ENCODE assay signal across 9 cellular contexts in genomic region chr6:34982424-34982852, GRCh38.
DNase-seq lines count a peak whose midpoint lies in the region; ATAC-seq and TF ChIP-seq lines count a peak whose summit lies in the region.
"Had no signal": no experiment of that assay in that cellular context is flagged by ENCODE, and none has a peak within 500 bp of the region (broad histone marks: within the 10 kb centered on the region; RNA-seq: fewer than 3 reads in every experiment).

No MANE protein-coding gene starts in this region.

- no peaks in the 10 kb centered on the region for H3K27me3 ChIP-seq in Loucy (ENCODE audit: insufficient read depth, low read length, poor library complexity, severe bottlenecking)

- H3K4me3 ChIP-seq in Loucy (ENCODE audit: low read length, poor library complexity, severe bottlenecking), result no peak overlapping the region

- no peak overlapping the region for H3K4me2 ChIP-seq in Loucy (ENCODE audit: low read depth, low read length, poor library complexity, severe bottlenecking)

- peak; percentile 28 for DNase-seq in EL
- DNase-seq in chondrocyte (ENCODE audit: low spot score), result no peak
- no peak for DNase-seq in neural crest cell (ENCODE audit: low read depth, low spot score)
- DNase-seq in NCI-H446 (lab: John Stamatoyannopoulos, UW), result no peak
- no peak for DNase-seq in NCI-H446 treated with DMSO at 0.1 percent for 48 hours (lab: John Stamatoyannopoulos, UW)
- DNase-seq in amniotic stem cell (lab: John Stamatoyannopoulos, UW), result no peak
- DNase-seq: effector memory CD8-positive, alpha-beta T cell had no signal

- H3K4me1 ChIP-seq in Loucy (ENCODE audit: insufficient read depth, low read length, poor library complexity, severe bottlenecking), result peaks cover 23% of the 10 kb centered on the region

- no peaks in the 10 kb centered on the region for H3K27me3 Mint-ChIP-seq in chondrocyte (ENCODE audit: low read depth)
- no peaks in the 10 kb centered on the region for H3K27me3 Mint-ChIP-seq in neural crest cell (ENCODE audit: low read depth)
- H3K27me3 Mint-ChIP-seq: effector memory CD8-positive, alpha-beta T cell had no signal

- H3K27ac Mint-ChIP-seq in chondrocyte (ENCODE audit: unreplicated experiment) (no peak overlapping the region), neural crest cell (ENCODE audit: unreplicated experiment) (no peak overlapping the region)
- H3K27ac Mint-ChIP-seq: effector memory CD8-positive, alpha-beta T cell had no signal

- peaks cover 33% of the 10 kb centered on the region; the same call in 1 of the 2 replicates for H3K36me3 ChIP-seq in Loucy (ENCODE audit: insufficient read depth, low read length)

- TF ChIP-seq CTCF in Loucy (conservative IDR thresholded peaks at IDR 0.05; ENCODE audit: low read length), result peak; percentile 61
- peak; percentile 75 for TF ChIP-seq CTCF in chondrocyte (IDR thresholded peaks at IDR 0.05)
- peak; percentile 43 for TF ChIP-seq CTCF in neural crest cell (conservative IDR thresholded peaks at IDR 0.05)

- H3K36me3 Mint-ChIP-seq in chondrocyte (ENCODE audit: low read depth), result no peaks in the 10 kb centered on the region
- no peaks in the 10 kb centered on the region for H3K36me3 Mint-ChIP-seq in neural crest cell (ENCODE audit: low read depth)

- no peaks in the 10 kb centered on the region for H3F3A ChIP-seq in Loucy (ENCODE audit: low read depth)

- no peak overlapping the region for H3K9ac ChIP-seq in Loucy (ENCODE audit: low read depth, low read length, poor library complexity, severe bottlenecking)

- H3K4me3 Mint-ChIP-seq in chondrocyte (ENCODE audit: unreplicated experiment), result no peak overlapping the region
- no peak overlapping the region for H3K4me3 Mint-ChIP-seq in neural crest cell
- H3K4me3 Mint-ChIP-seq: effector memory CD8-positive, alpha-beta T cell had no signal

- no peaks in the 10 kb centered on the region for H3K9me2 ChIP-seq in Loucy (replicated peaks; ENCODE audit: low read depth, low read length)

- no peaks in the 10 kb centered on the region for H3K79me2 ChIP-seq in Loucy (ENCODE audit: insufficient read depth, low read length)

- peaks cover 9% of the 10 kb centered on the region for H3K4me1 Mint-ChIP-seq in chondrocyte (ENCODE audit: low read depth)
- peaks cover 17% of the 10 kb centered on the region for H3K4me1 Mint-ChIP-seq in neural crest cell

- no peaks in the 10 kb centered on the region for H4K20me1 ChIP-seq in Loucy (ENCODE audit: insufficient read depth, low read length, poor library complexity, severe bottlenecking)

- H3K9me3 Mint-ChIP-seq in chondrocyte (ENCODE audit: low read depth) (no peaks in the 10 kb centered on the region), neural crest cell (no peaks in the 10 kb centered on the region)
- H3K9me3 Mint-ChIP-seq: effector memory CD8-positive, alpha-beta T cell had no signal

- no peaks in the 10 kb centered on the region for H3K9me3 ChIP-seq in Loucy (ENCODE audit: insufficient read depth, low read depth, low read length)

- H2AFZ ChIP-seq in Loucy (ENCODE audit: low read length), result no peak overlapping the region

- ATAC-seq in GM21367 (IDR thresholded peaks at IDR 0.05; ENCODE audit: unreplicated experiment), result no peak
- ATAC-seq: effector memory CD8-positive, alpha-beta T cell had no signal
